In genomic region chr7:74280985-74281384, GRCh38 we compare ENCODE assay signal across 1 cellular context.
TF ChIP-seq lines count a peak whose summit lies in the region.

No MANE protein-coding gene starts in this region.

TF ChIP-seq in HepG2, 621 proteins besides CTCF, POLR2A, EP300 and RAD21:
- TF ChIP-seq HOXA3 (CRISPR knock-in tag; IDR thresholded peaks at IDR 0.05) (0 out of 2 replicates have a peak, but pooled peaks have one; percentile 17), ZBTB21 (CRISPR knock-in tag; IDR thresholded peaks at IDR 0.05) (peak; percentile 78; the same call in 1 of the 2 replicates)
- TF ChIP-seq, protein P1, sequence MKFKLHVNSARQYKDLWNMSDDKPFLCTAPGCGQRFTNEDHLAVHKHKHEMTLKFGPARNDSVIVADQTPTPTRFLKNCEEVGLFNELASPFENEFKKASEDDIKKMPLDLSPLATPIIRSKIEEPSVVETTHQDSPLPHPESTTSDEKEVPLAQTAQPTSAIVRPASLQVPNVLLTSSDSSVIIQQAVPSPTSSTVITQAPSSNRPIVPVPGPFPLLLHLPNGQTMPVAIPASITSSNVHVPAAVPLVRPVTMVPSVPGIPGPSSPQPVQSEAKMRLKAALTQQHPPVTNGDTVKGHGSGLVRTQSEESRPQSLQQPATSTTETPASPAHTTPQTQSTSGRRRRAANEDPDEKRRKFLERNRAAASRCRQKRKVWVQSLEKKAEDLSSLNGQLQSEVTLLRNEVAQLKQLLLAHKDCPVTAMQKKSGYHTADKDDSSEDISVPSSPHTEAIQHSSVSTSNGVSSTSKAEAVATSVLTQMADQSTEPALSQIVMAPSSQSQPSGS (CRISPR knock-in tag; IDR thresholded peaks at IDR 0.05), result no peak
TF ChIP-seq in HepG2: peak in this region for 2.
